2 cellular contexts compared by ENCODE assay signal in genomic region chr9:21994996-21995651, GRCh38.
A peak's percentile ranks its signal among the peaks of the same experiment; 100 is the strongest.
TF ChIP-seq lines count a peak whose summit lies in the region.

No MANE protein-coding gene starts in this region.

TF ChIP-seq in HCT116, 20 proteins besides CTCF, POLR2A, EP300 and RAD21:
- TF ChIP-seq CEBPB (IDR thresholded peaks at IDR 0.05; ENCODE audit: low read depth) (no peak), TCF7L2 (IDR thresholded peaks at IDR 0.05; ENCODE audit: borderline replicate concordance, extremely low read depth, insufficient read depth, insufficient read length) (peak; percentile 96), CBX3 (IDR thresholded peaks at IDR 0.05; ENCODE audit: low read depth) (no peak), FOSL1 (IDR thresholded peaks at IDR 0.05; ENCODE audit: low read depth) (no peak), ELF1 (IDR thresholded peaks at IDR 0.05; ENCODE audit: borderline replicate concordance, low read depth) (no peak), MAX (IDR thresholded peaks at IDR 0.05) (peak; percentile 29; the same call in 1 of the 2 replicates), ZFX (IDR thresholded peaks at IDR 0.05) (no peak), SIN3A (IDR thresholded peaks at IDR 0.05; ENCODE audit: low read depth) (peak; percentile 13; the same call in 1 of the 2 replicates), REST (IDR thresholded peaks at IDR 0.05; ENCODE audit: low read depth) (no peak), EZH2phosphoT487 (IDR thresholded peaks at IDR 0.05; ENCODE audit: borderline replicate concordance) (no peak), POLR2AphosphoS5 (IDR thresholded peaks at IDR 0.05; ENCODE audit: low read depth, low read length) (peak; percentile 37), ZBTB33 (IDR thresholded peaks at IDR 0.05; ENCODE audit: extremely low read depth, insufficient replicate concordance, low read length) (no peak), JUND (IDR thresholded peaks at IDR 0.05) (no peak)

TF ChIP-seq in GM12878, 131 proteins besides CTCF, POLR2A, EP300 and RAD21:
- no peak for TF ChIP-seq ESRRA (IDR thresholded peaks at IDR 0.05; ENCODE audit: low read length)
- TF ChIP-seq CREM (IDR thresholded peaks at IDR 0.05; ENCODE audit: low read depth): peak; percentile 90
- TF ChIP-seq ZBTB40 (IDR thresholded peaks at IDR 0.05; ENCODE audit: borderline replicate concordance): peak; percentile 37; the same call in 1 of the 2 replicates
- TF ChIP-seq MLLT1 (IDR thresholded peaks at IDR 0.05): no peak
- TF ChIP-seq MEF2B (IDR thresholded peaks at IDR 0.05; ENCODE audit: partially characterized antibody, poor library complexity, severe bottlenecking): peak; percentile 7
- peak; percentile 39; the same call in 1 of the 2 replicates for TF ChIP-seq HCFC1 (IDR thresholded peaks at IDR 0.05; ENCODE audit: low read length)
- 0 out of 2 replicates have a peak, but pooled peaks have one; percentile 20 for TF ChIP-seq RUNX3 (IDR thresholded peaks at IDR 0.05; ENCODE audit: low read length)
- TF ChIP-seq TCF3 (IDR thresholded peaks at IDR 0.05; ENCODE audit: borderline replicate concordance, insufficient read depth, low read depth, low read length): peak; percentile 62; the same call in 1 of the 2 replicates
- TF ChIP-seq IKZF2 (IDR thresholded peaks at IDR 0.05): peak; percentile 62 to 64; a peak in 3 of 4 replicates
- no peak for TF ChIP-seq MYC (IDR thresholded peaks at IDR 0.05; ENCODE audit: insufficient read depth, insufficient read length, insufficient replicate concordance, low read length, severe bottlenecking)
- TF ChIP-seq STAT3 (IDR thresholded peaks at IDR 0.05; ENCODE audit: low read depth, low read length): no peak
- TF ChIP-seq TCF12 (IDR thresholded peaks at IDR 0.05; ENCODE audit: low read depth, low read length): peak; percentile 51
- peak; percentile 90 for TF ChIP-seq HDGF (IDR thresholded peaks at IDR 0.05)
- TF ChIP-seq SRF (IDR thresholded peaks at IDR 0.05; ENCODE audit: low read depth in 2 of 2, low read length in 2 of 2): 0 out of 4 replicates have a peak, but pooled peaks of 1 of the 2 experiments have one; percentile 17
- TF ChIP-seq ASH2L (IDR thresholded peaks at IDR 0.05; ENCODE audit: borderline replicate concordance, low read depth): peak; percentile 98; the same call in 1 of the 2 replicates
- peak; percentile 81 for TF ChIP-seq E4F1 (IDR thresholded peaks at IDR 0.05; ENCODE audit: borderline replicate concordance, partially characterized antibody)
- peak; percentile 89 for TF ChIP-seq CREB1 (IDR thresholded peaks at IDR 0.05; ENCODE audit: low read depth)
- TF ChIP-seq CHD2 (IDR thresholded peaks at IDR 0.05; ENCODE audit: borderline replicate concordance, low read depth, low read length): peak; percentile 57; the same call in 1 of the 2 replicates
- TF ChIP-seq ETV6 (conservative IDR thresholded peaks at IDR 0.05 in 1 of 2, IDR thresholded peaks at IDR 0.05 in 1 of 2; ENCODE audit: borderline replicate concordance in 1 of 2, low read depth in 1 of 2): 0 out of 4 replicates have a peak, but pooled peaks of 1 of the 2 experiments have one; percentile 20
- peak; percentile 90 for TF ChIP-seq SIN3A (IDR thresholded peaks at IDR 0.05; ENCODE audit: low read depth, low read length)
- TF ChIP-seq BMI1 (IDR thresholded peaks at IDR 0.05; ENCODE audit: borderline replicate concordance): peak; percentile 94
- 0 out of 2 replicates have a peak, but pooled peaks have one; percentile 27 for TF ChIP-seq MAX (IDR thresholded peaks at IDR 0.05; ENCODE audit: low read depth, low read length)
- TF ChIP-seq KLF5 (IDR thresholded peaks at IDR 0.05; ENCODE audit: partially characterized antibody): peak; percentile 47
- no peak for TF ChIP-seq RFX5 (IDR thresholded peaks at IDR 0.05; ENCODE audit: low read depth, low read length)
- peak; percentile 42; the same call in 1 of the 2 replicates for TF ChIP-seq EED (IDR thresholded peaks at IDR 0.05; ENCODE audit: low read depth)
- TF ChIP-seq YY1 (IDR thresholded peaks at IDR 0.05; ENCODE audit: low read depth, low read length): peak; percentile 67
- no peak for TF ChIP-seq RELB (IDR thresholded peaks at IDR 0.05; ENCODE audit: low read depth)
- TF ChIP-seq SPI1 (IDR thresholded peaks at IDR 0.05; ENCODE audit: borderline replicate concordance, insufficient read depth, low read depth, low read length): peak; percentile 55; the same call in 1 of the 2 replicates
- TF ChIP-seq MXI1 (IDR thresholded peaks at IDR 0.05; ENCODE audit: low read depth, low read length): peak; percentile 94
- TF ChIP-seq RELA (IDR thresholded peaks at IDR 0.05; ENCODE audit: borderline replicate concordance, partially characterized antibody): peak; percentile 69
- TF ChIP-seq MTA2 (IDR thresholded peaks at IDR 0.05; ENCODE audit: low read depth): 0 out of 2 replicates have a peak, but pooled peaks have one; percentile 7
- peak; percentile 58; the same call in 1 of the 2 replicates for TF ChIP-seq POLR2AphosphoS5 (IDR thresholded peaks at IDR 0.05; ENCODE audit: low read length)
- no peak for TF ChIP-seq PAX5 (IDR thresholded peaks at IDR 0.05; ENCODE audit: borderline replicate concordance, low read depth, low read length)
- TF ChIP-seq DPF2 (IDR thresholded peaks at IDR 0.05): 0 out of 2 replicates have a peak, but pooled peaks have one; percentile 60
- peak; percentile 43; the same call in 1 of the 2 replicates for TF ChIP-seq NKRF (conservative IDR thresholded peaks at IDR 0.05)
- peak in 1 of 2 experiments; percentile 52; a peak in 1 of 4 replicates for TF ChIP-seq BHLHE40 (IDR thresholded peaks at IDR 0.05; ENCODE audit: borderline replicate concordance in 1 of 2, low read depth in 2 of 2, low read length in 1 of 2)
- TF ChIP-seq ZNF207 (IDR thresholded peaks at IDR 0.05; ENCODE audit: borderline replicate concordance): 0 out of 2 replicates have a peak, but pooled peaks have one; percentile 37
- no peak for TF ChIP-seq HSF1 (IDR thresholded peaks at IDR 0.05; ENCODE audit: low read depth, low read length)
- peak; percentile 47; the same call in 1 of the 2 replicates for TF ChIP-seq TBL1XR1 (IDR thresholded peaks at IDR 0.05; ENCODE audit: low read depth, low read length)
